ENCODE assay signal across 8 cellular contexts in the genomic region with DNA sequence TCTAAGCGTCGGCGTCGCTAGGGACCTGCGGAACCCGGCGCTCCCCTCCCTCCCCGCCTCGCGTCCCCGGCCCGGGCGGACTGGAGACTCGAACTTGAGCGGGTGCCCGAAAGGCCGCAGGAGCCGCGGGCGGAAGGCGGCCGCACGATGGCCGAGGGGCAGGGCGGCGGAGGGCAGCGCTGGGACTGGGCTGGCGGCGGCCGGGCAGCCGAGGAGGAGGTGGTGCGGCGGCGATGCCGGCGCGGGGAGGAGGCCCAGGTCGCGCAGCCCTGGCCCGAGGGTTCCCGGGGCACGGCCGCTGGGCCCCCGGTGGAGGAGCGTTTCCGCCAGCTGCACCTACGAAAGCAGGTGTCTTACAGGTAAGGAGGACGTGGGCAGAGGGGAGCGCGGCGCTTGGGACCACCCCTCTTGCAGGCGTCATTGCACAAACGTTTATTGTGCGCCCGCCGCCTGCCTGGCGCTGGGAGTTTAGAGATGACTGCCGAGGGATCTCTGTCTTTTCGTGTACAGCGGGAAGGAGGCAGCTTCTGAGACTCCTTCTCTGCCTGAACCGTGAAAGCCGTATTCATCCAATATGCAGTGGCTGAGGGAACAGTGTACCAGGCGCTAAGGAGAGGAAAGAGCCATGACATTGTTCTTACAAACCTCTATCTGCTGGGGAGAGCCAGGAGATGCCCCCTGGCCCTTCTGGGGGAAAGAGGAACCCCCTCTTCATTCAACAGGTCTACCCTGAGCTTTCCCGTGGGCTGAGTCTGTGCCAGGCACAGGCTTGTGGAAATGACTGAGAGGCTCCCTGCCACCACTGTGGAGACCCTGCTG. TPM values are rescaled to one million over a fixed set of nuclear protein-coding genes. Genes with fewer than 3 reads are reported as not detected.
DNase-seq lines count a peak whose midpoint lies in the region; ATAC-seq, FAIRE-seq and TF ChIP-seq lines count a peak whose summit lies in the region.

No MANE protein-coding gene starts in this region.

- intact Hi-C loops in IMR-90 (cut with micrococcal nuclease) (no loop called here), ascending aorta (cut with DNase I) (no loop called here), HepG2 (cut with micrococcal nuclease; ENCODE audit: unreplicated experiment) (no loop called here)

- peaks cover 2% of the 10 kb centered on the region for H3K9me1 ChIP-seq in IMR-90 (ENCODE audit: insufficient read depth, low read length)

- dilution Hi-C loops in IMR-90 (cut with HindIII; ENCODE audit: low sequenced_read_pairs, unreplicated experiment), result no loop called here

- no peak overlapping the region for H2AK5ac ChIP-seq in IMR-90 (ENCODE audit: low read depth, low read length)

- H3K27ac ChIP-seq in ACC112 (ENCODE audit: low read depth, low read length) (no peak overlapping the region), IMR-90 (ENCODE audit: insufficient read depth, low read length) (no peak overlapping the region), ascending aorta (no peak overlapping the region), HepG2 (ENCODE audit: extremely low read length, insufficient read depth, low read length) (no peak overlapping the region)

- no peak overlapping the region for H3K4ac ChIP-seq in IMR-90 (ENCODE audit: low read depth, low read length)

- POLR2A ChIA-PET in IMR-90 (lab: Charles Lee; ENCODE audit: unreplicated experiment) (no interaction called here), HepG2 (lab: Yijun Ruan, JAX) (no interaction called here)

- H3K79me2 ChIP-seq in ACC112 (ENCODE audit: control insufficient read depth, insufficient read depth, low read length, unreplicated experiment) (no peaks in the 10 kb centered on the region), HepG2 (ENCODE audit: insufficient read depth, low read length) (no peaks in the 10 kb centered on the region)

- H2BK20ac ChIP-seq in IMR-90 (ENCODE audit: low read depth, low read length), result no peak overlapping the region

- TF ChIP-seq RAD21 in IMR-90 (IDR thresholded peaks at IDR 0.05; ENCODE audit: low read length) (no peak), HepG2 (CRISPR knock-in tag; IDR thresholded peaks at IDR 0.05) (no peak)

- in situ Hi-C loops in IMR-90 (cut with MboI; ENCODE audit: low sequenced_read_pairs), result no loop called here
- in situ Hi-C loops in HepG2 (cut with HindIII; ENCODE audit: extremely low pct_ligation_motif_present, low pct_unique_long_range_greater_than_20kb), result no loop called here

- H3K23ac ChIP-seq in IMR-90 (ENCODE audit: low read depth, low read length), result no peak overlapping the region

- BruUV-seq in IMR-90 (replicated peaks; lab: Mats Ljungman, UMichigan) (no TSS peak), HepG2 (replicated peaks; lab: Mats Ljungman, UMichigan) (no TSS peak)

- H4K91ac ChIP-seq in IMR-90 (ENCODE audit: insufficient read depth, low read depth, low read length), result no peak overlapping the region

- TF ChIP-seq EP300 in HepG2 (IDR thresholded peaks at IDR 0.05; ENCODE audit: low read depth in 2 of 2, low read length in 2 of 2), result no peak
- no peak for TF ChIP-seq EP300 in HepG2 (CRISPR knock-in tag; IDR thresholded peaks at IDR 0.05; ENCODE audit: borderline replicate concordance)

- H4K5ac ChIP-seq in IMR-90 (ENCODE audit: low read depth, low read length), result no peak overlapping the region

- TF ChIP-seq POLR2A in IMR-90 (IDR thresholded peaks at IDR 0.05; ENCODE audit: low read depth, low read length) (no peak), HepG2 (IDR thresholded peaks at IDR 0.05; ENCODE audit: insufficient read depth in 1 of 2, low read depth in 2 of 2, low read length in 2 of 2) (no peak)

- H3K18ac ChIP-seq in IMR-90 (ENCODE audit: low read depth, low read length), result no peak overlapping the region

- H2AFZ ChIP-seq in ACC112 (ENCODE audit: low read length, unreplicated experiment) (no peak overlapping the region), IMR-90 (replicated peaks; ENCODE audit: low read length, poor library complexity) (peak overlapping the region; percentile 75), HepG2 (ENCODE audit: low read length) (no peak overlapping the region)

- no peak overlapping the region for H2BK5ac ChIP-seq in IMR-90 (ENCODE audit: low read depth, low read length, poor library complexity, severe bottlenecking)

- H3K4me1 ChIP-seq in ACC112 (ENCODE audit: control insufficient read depth, insufficient read depth, low read length, unreplicated experiment), result no peaks in the 10 kb centered on the region
- no peaks in the 10 kb centered on the region for H3K4me1 ChIP-seq in IMR-90 (ENCODE audit: control insufficient read depth, insufficient read depth, low read length)
- peaks cover 7 to 8% of the 10 kb centered on the region in 2 donors for H3K4me1 ChIP-seq in ascending aorta
- H3K4me1 ChIP-seq in HepG2 (ENCODE audit: insufficient read depth, low read length), result 0 out of 2 replicates have a peak, but pooled peaks cover 4% of the 10 kb centered on the region

- ATAC-seq in IMR-90 (ENCODE audit: low read depth) (peak; percentile 60), HepG2 (peak; percentile 74), HG02678 (IDR thresholded peaks at IDR 0.05; ENCODE audit: unreplicated experiment) (no peak), GM21447 (IDR thresholded peaks at IDR 0.05; ENCODE audit: unreplicated experiment) (no peak), HG03439 (IDR thresholded peaks at IDR 0.05; ENCODE audit: unreplicated experiment) (no peak)

- no peak overlapping the region for H4K8ac ChIP-seq in IMR-90 (ENCODE audit: low read depth in 2 of 2, low read length in 2 of 2)

- H4K20me1 ChIP-seq in IMR-90 (ENCODE audit: insufficient read depth, low read length), result no peaks in the 10 kb centered on the region
- peaks cover 7% of the 10 kb centered on the region; the same call in 1 of the 2 replicates for H4K20me1 ChIP-seq in HepG2 (ENCODE audit: insufficient read depth, low read length)

- no peak overlapping the region for H3K9ac ChIP-seq in IMR-90 (ENCODE audit: low read depth, low read length)
- no peak overlapping the region for H3K9ac ChIP-seq in HepG2 (ENCODE audit: insufficient read depth, low read depth, low read length)

- H3K14ac ChIP-seq in IMR-90 (replicated peaks; ENCODE audit: low read depth, low read length), result no peak overlapping the region

- no peaks in the 10 kb centered on the region for H3K79me1 ChIP-seq in IMR-90 (ENCODE audit: low read depth in 1 of 2, low read length in 2 of 2)

- H2BK120ac ChIP-seq in IMR-90 (ENCODE audit: low read depth, low read length), result no peak overlapping the region

- WGBS in IMR-90 (ENCODE audit: extremely low coverage in 2 of 2, insufficient read length in 1 of 2), 2 experiments, result 2% methylated on average over 19 of the region's 64 CpGs; no CpG with 5 or more reads in 1 of the 2 experiments
- WGBS in HepG2 (ENCODE audit: low lambda C conversion rate), result 11% methylated on average over 11 of the region's 64 CpGs

- CTCF ChIA-PET in IMR-90 (lab: Yijun Ruan, JAX) (interaction anchor here (0.6 kb wide), 1 partner anchor 66 kb away, joined by 3 read pairs; no protein-coding TSS in a partner anchor), HepG2 (lab: Yijun Ruan, JAX; ENCODE audit: low intra/inter-chr PET ratio, low total read pairs) (no interaction called here)

- H2AK9ac ChIP-seq in IMR-90 (replicated peaks; ENCODE audit: low read depth, low read length, poor library complexity), result peak overlapping the region; percentile 9

- H3K4me3 ChIP-seq in ACC112 (ENCODE audit: low read depth, low read length) (peak overlapping the region; percentile 24; the same call in 1 of the 2 replicates), IMR-90 (ENCODE audit: insufficient read depth, low read depth, low read length) (peak overlapping the region; percentile 19), ascending aorta (peak overlapping the region; percentile 46 to 64), HepG2 (replicated peaks in 1 of 3; ENCODE audit: insufficient read depth in 1 of 3, low read depth in 2 of 3, low read length in 3 of 3) (peak overlapping the region; percentile 26 to 65 (median 39); a peak in 4 of 6 replicates)

- H3K9me3 ChIP-seq in IMR-90 (ENCODE audit: control insufficient read depth, insufficient read depth, low read length) (no peaks in the 10 kb centered on the region), ascending aorta (no peaks in the 10 kb centered on the region), HepG2 (ENCODE audit: low read length) (no peaks in the 10 kb centered on the region)

- DNase-seq in IMR-90, result no peak
- no peak for DNase-seq in ascending aorta (ENCODE audit: low spot score in 2 of 2)
- DNase-seq in HepG2 (ENCODE audit: low spot score), result no peak
- DNase-seq in NCI-H2196 treated with DMSO at 0.1 percent for 48 hours (lab: John Stamatoyannopoulos, UW; ENCODE audit: unreplicated experiment), result no peak

- H3K4me2 ChIP-seq in IMR-90 (ENCODE audit: low read depth, low read length) (peak overlapping the region; percentile 43; the same call in 1 of the 2 replicates), HepG2 (ENCODE audit: low read depth, low read length) (peak overlapping the region; percentile 66)

- no peak overlapping the region for H3K56ac ChIP-seq in IMR-90 (ENCODE audit: extremely low read depth, insufficient read depth, low read length)

- no peak overlapping the region for H2BK15ac ChIP-seq in IMR-90 (ENCODE audit: low read depth, low read length)

- TF ChIP-seq CTCF in IMR-90 (conservative IDR thresholded peaks at IDR 0.05; ENCODE audit: low read depth, low read length) (no peak), ascending aorta (IDR thresholded peaks at IDR 0.05) (no peak), HepG2 (CRISPR knock-in tag; IDR thresholded peaks at IDR 0.05) (no peak)

- H3K27me3 ChIP-seq in ACC112 (ENCODE audit: insufficient read depth, low read length), result peaks cover 47% of the 10 kb centered on the region
- peaks cover 51% of the 10 kb centered on the region for H3K27me3 ChIP-seq in IMR-90 (ENCODE audit: control insufficient read depth, insufficient read depth, low read length)
- peaks cover 10% of the 10 kb centered on the region for H3K27me3 ChIP-seq in ascending aorta
- H3K27me3 ChIP-seq in HepG2 (ENCODE audit: control insufficient read depth in 1 of 2, insufficient read depth in 2 of 2, low read length in 2 of 2), result peaks cover 22 to 86% of the 10 kb centered on the region in 2 experiments

- H3K36me3 ChIP-seq in ACC112 (ENCODE audit: insufficient read depth, low read length) (no peaks in the 10 kb centered on the region), IMR-90 (ENCODE audit: control insufficient read depth, insufficient read depth, low read length) (no peaks in the 10 kb centered on the region), ascending aorta (no peaks in the 10 kb centered on the region), HepG2 (replicated peaks in 1 of 2; ENCODE audit: control insufficient read depth in 1 of 2, insufficient read depth in 2 of 2, low read length in 2 of 2) (no peaks in the 10 kb centered on the region)

- FAIRE-seq in HepG2 (lab: Jason Lieb, UNC), result no peak

RNA-seq across cellular contexts. Expression of a gene that starts 13.9 kb away (rescaled TPM):
- total RNA-seq in IMR-90 (2012; rRNA removed) (43.0 and 46.8 TPM in 2 replicates), ascending aorta (123 TPM), HepG2 (2016; rRNA removed; fragmentation: Illumina TruSeq; extraction: Trizol) (14.6 and 20.7 TPM in 2 replicates)
- polyA plus RNA-seq in IMR-90 (2012; rRNA removed) (62.0 and 68.0 TPM in 2 replicates), HepG2 (2011; rRNA removed) (15.8 and 17.6 TPM in 2 replicates)
- 52.8 and 75.7 TPM in 2 replicates for polyA plus RNA-seq in IMR-90 (2012; cell fraction: cytosol; rRNA removed)
- polyA plus RNA-seq in IMR-90 (2012; cell fraction: nucleus; rRNA removed; ENCODE audit: low replicate concordance), result 126 and 364 TPM in 2 replicates
- total RNA-seq in HepG2 (2016; cell fraction: cytosol; rRNA removed; fragmentation: Illumina TruSeq; extraction: Trizol; ENCODE audit: low read depth), result 11.9 and 13.2 TPM in 2 replicates
- 11.6 and 19.8 TPM in 2 replicates for total RNA-seq in HepG2 (2016; cell fraction: insoluble cytoplasmic fraction; rRNA removed; fragmentation: Illumina TruSeq; extraction: Trizol)
- total RNA-seq in HepG2 (2016; cell fraction: membrane; rRNA removed; fragmentation: Illumina TruSeq; extraction: Trizol), result 26.9 and 29.6 TPM in 2 replicates
- total RNA-seq in HepG2 (2016; cell fraction: nucleus; rRNA removed; fragmentation: Illumina TruSeq; extraction: Trizol), result 18.5 and 22.1 TPM in 2 replicates
- polyA plus RNA-seq in HepG2 (2011; cell fraction: cytosol; rRNA removed), result 8.8 and 15.2 TPM in 2 replicates
- 108 and 162 TPM in 2 replicates for polyA plus RNA-seq in HepG2 (2011; cell fraction: nucleus; rRNA removed)
- polyA plus RNA-seq in HepG2 (2012), result 11.6 and 19.4 TPM in 2 replicates
- polyA plus RNA-seq in HepG2 (2016; cell fraction: cytosol; fragmentation: Illumina TruSeq; extraction: Trizol; ENCODE audit: low read depth), result 18.6 and 18.8 TPM in 2 replicates
- polyA plus RNA-seq in HepG2 (2016; cell fraction: insoluble cytoplasmic fraction; fragmentation: Illumina TruSeq; extraction: Trizol; ENCODE audit: low read depth), result 21.9 and 30.3 TPM in 2 replicates
- polyA plus RNA-seq in HepG2 (2016; cell fraction: membrane; fragmentation: Illumina TruSeq; extraction: Trizol; ENCODE audit: low read depth), result 44.5 and 49.9 TPM in 2 replicates
- 65.9 and 71.9 TPM in 2 replicates for polyA plus RNA-seq in HepG2 (2016; cell fraction: nucleus; fragmentation: Illumina TruSeq; extraction: Trizol; ENCODE audit: insufficient read depth, low read depth)
- polyA minus RNA-seq in HepG2 (2011; rRNA and poly(A)+ RNA removed; ENCODE audit: low replicate concordance), result 43.2 and 71.9 TPM in 2 replicates
- 12.3 and 14.8 TPM in 2 replicates for polyA minus RNA-seq in HepG2 (2011; cell fraction: cytosol; rRNA and poly(A)+ RNA removed)
- polyA minus RNA-seq in HepG2 (2011; cell fraction: nucleus; rRNA and poly(A)+ RNA removed), result 15.9 and 16.9 TPM in 2 replicates

RNA-seq across cellular contexts. Expression of a gene that starts 48.1 kb away (rescaled TPM):
- total RNA-seq in IMR-90 (2012; rRNA removed) (23.1 and 25.8 TPM in 2 replicates), ascending aorta (93.3 TPM), HepG2 (2016; rRNA removed; fragmentation: Illumina TruSeq; extraction: Trizol) (149 and 312 TPM in 2 replicates)
- polyA plus RNA-seq in IMR-90 (2012; rRNA removed) (377 and 389 TPM in 2 replicates), HepG2 (2011; rRNA removed) (355 and 407 TPM in 2 replicates)
- 720 and 780 TPM in 2 replicates for polyA plus RNA-seq in IMR-90 (2012; cell fraction: cytosol; rRNA removed)
- polyA plus RNA-seq in IMR-90 (2012; cell fraction: nucleus; rRNA removed; ENCODE audit: low replicate concordance), result 135 and 153 TPM in 2 replicates
- 310 and 356 TPM in 2 replicates for total RNA-seq in HepG2 (2016; cell fraction: cytosol; rRNA removed; fragmentation: Illumina TruSeq; extraction: Trizol; ENCODE audit: low read depth)
- total RNA-seq in HepG2 (2016; cell fraction: insoluble cytoplasmic fraction; rRNA removed; fragmentation: Illumina TruSeq; extraction: Trizol), result 138 and 308 TPM in 2 replicates
- 284 and 347 TPM in 2 replicates for total RNA-seq in HepG2 (2016; cell fraction: membrane; rRNA removed; fragmentation: Illumina TruSeq; extraction: Trizol)
- total RNA-seq in HepG2 (2016; cell fraction: nucleus; rRNA removed; fragmentation: Illumina TruSeq; extraction: Trizol), result 197 and 254 TPM in 2 replicates
- polyA plus RNA-seq in HepG2 (2011; cell fraction: cytosol; rRNA removed), result 510 and 850 TPM in 2 replicates
- polyA plus RNA-seq in HepG2 (2011; cell fraction: nucleus; rRNA removed), result 205 and 210 TPM in 2 replicates
- 127 and 170 TPM in 2 replicates for polyA plus RNA-seq in HepG2 (2012)
- polyA plus RNA-seq in HepG2 (2016; cell fraction: cytosol; fragmentation: Illumina TruSeq; extraction: Trizol; ENCODE audit: low read depth), result 699 and 772 TPM in 2 replicates
- polyA plus RNA-seq in HepG2 (2016; cell fraction: insoluble cytoplasmic fraction; fragmentation: Illumina TruSeq; extraction: Trizol; ENCODE audit: low read depth), result 298 and 351 TPM in 2 replicates
- polyA plus RNA-seq in HepG2 (2016; cell fraction: membrane; fragmentation: Illumina TruSeq; extraction: Trizol; ENCODE audit: low read depth), result 584 and 631 TPM in 2 replicates
- 829 and 892 TPM in 2 replicates for polyA plus RNA-seq in HepG2 (2016; cell fraction: nucleus; fragmentation: Illumina TruSeq; extraction: Trizol; ENCODE audit: insufficient read depth, low read depth)
- 1.3 and 126 TPM in 2 replicates for polyA minus RNA-seq in HepG2 (2011; rRNA and poly(A)+ RNA removed; ENCODE audit: low replicate concordance)
- 66.8 and 86.0 TPM in 2 replicates for polyA minus RNA-seq in HepG2 (2011; cell fraction: cytosol; rRNA and poly(A)+ RNA removed)
- polyA minus RNA-seq in HepG2 (2011; cell fraction: nucleus; rRNA and poly(A)+ RNA removed), result 18.5 and 19.3 TPM in 2 replicates

RNA-seq across cellular contexts. Expression of a gene that starts 55.9 kb away (rescaled TPM):
- total RNA-seq in IMR-90 (2012; rRNA removed), result 8.1 and 10.0 TPM in 2 replicates
- 76.9 and 82.3 TPM in 2 replicates for polyA plus RNA-seq in IMR-90 (2012; rRNA removed)
- polyA plus RNA-seq in IMR-90 (2012; cell fraction: cytosol; rRNA removed), result 85.0 and 112 TPM in 2 replicates
- 50.1 and 52.2 TPM in 2 replicates for polyA plus RNA-seq in IMR-90 (2012; cell fraction: nucleus; rRNA removed; ENCODE audit: low replicate concordance)
- 11.4 TPM for total RNA-seq in ascending aorta
- not detected in 2 replicates for total RNA-seq in HepG2 (2016; rRNA removed; fragmentation: Illumina TruSeq; extraction: Trizol)
- total RNA-seq in HepG2 (2016; cell fraction: cytosol; rRNA removed; fragmentation: Illumina TruSeq; extraction: Trizol; ENCODE audit: low read depth), result not detected in 2 replicates
- not detected in 2 replicates for total RNA-seq in HepG2 (2016; cell fraction: insoluble cytoplasmic fraction; rRNA removed; fragmentation: Illumina TruSeq; extraction: Trizol)
- not detected in 2 replicates for total RNA-seq in HepG2 (2016; cell fraction: membrane; rRNA removed; fragmentation: Illumina TruSeq; extraction: Trizol)
- total RNA-seq in HepG2 (2016; cell fraction: nucleus; rRNA removed; fragmentation: Illumina TruSeq; extraction: Trizol), result not detected in 2 replicates
- polyA plus RNA-seq in HepG2 (2011; rRNA removed), result not detected in 2 replicates
- polyA plus RNA-seq in HepG2 (2011; cell fraction: cytosol; rRNA removed), result not detected in 2 replicates
- polyA plus RNA-seq in HepG2 (2011; cell fraction: nucleus; rRNA removed), result not detected in 2 replicates
- 0.04 TPM in 1 of 2 replicates, not detected in the other for polyA plus RNA-seq in HepG2 (2012)
- polyA plus RNA-seq in HepG2 (2016; cell fraction: cytosol; fragmentation: Illumina TruSeq; extraction: Trizol; ENCODE audit: low read depth), result not detected in 2 replicates
- polyA plus RNA-seq in HepG2 (2016; cell fraction: insoluble cytoplasmic fraction; fragmentation: Illumina TruSeq; extraction: Trizol; ENCODE audit: low read depth), result not detected in 2 replicates
- polyA plus RNA-seq in HepG2 (2016; cell fraction: membrane; fragmentation: Illumina TruSeq; extraction: Trizol; ENCODE audit: low read depth), result 0.13 TPM in 1 of 2 replicates, not detected in the other
- not detected in 2 replicates for polyA plus RNA-seq in HepG2 (2016; cell fraction: nucleus; fragmentation: Illumina TruSeq; extraction: Trizol; ENCODE audit: insufficient read depth, low read depth)
- 0.12 and 1.6 TPM in 2 replicates for polyA minus RNA-seq in HepG2 (2011; rRNA and poly(A)+ RNA removed; ENCODE audit: low replicate concordance)
- not detected in 2 replicates for polyA minus RNA-seq in HepG2 (2011; cell fraction: cytosol; rRNA and poly(A)+ RNA removed)
- not detected in 2 replicates for polyA minus RNA-seq in HepG2 (2011; cell fraction: nucleus; rRNA and poly(A)+ RNA removed)

RNA-seq across cellular contexts. Expression of a gene that starts 58.2 kb away (rescaled TPM):
- total RNA-seq in IMR-90 (2012; rRNA removed), result 0.18 and 0.28 TPM in 2 replicates
- polyA plus RNA-seq in IMR-90 (2012; rRNA removed), result 0.09 and 0.19 TPM in 2 replicates
- polyA plus RNA-seq in IMR-90 (2012; cell fraction: cytosol; rRNA removed), result 0.16 and 0.19 TPM in 2 replicates
- 0.49 and 1.0 TPM in 2 replicates for polyA plus RNA-seq in IMR-90 (2012; cell fraction: nucleus; rRNA removed; ENCODE audit: low replicate concordance)
- total RNA-seq in ascending aorta, result not detected
- 0.13 TPM in 1 of 2 replicates, not detected in the other for total RNA-seq in HepG2 (2016; rRNA removed; fragmentation: Illumina TruSeq; extraction: Trizol)
- total RNA-seq in HepG2 (2016; cell fraction: cytosol; rRNA removed; fragmentation: Illumina TruSeq; extraction: Trizol; ENCODE audit: low read depth), result not detected in 2 replicates
- total RNA-seq in HepG2 (2016; cell fraction: insoluble cytoplasmic fraction; rRNA removed; fragmentation: Illumina TruSeq; extraction: Trizol), result 0.11 TPM in 1 of 2 replicates, not detected in the other
- 0.15 TPM in 1 of 2 replicates, not detected in the other for total RNA-seq in HepG2 (2016; cell fraction: membrane; rRNA removed; fragmentation: Illumina TruSeq; extraction: Trizol)
- 0.25 TPM in 1 of 2 replicates, not detected in the other for total RNA-seq in HepG2 (2016; cell fraction: nucleus; rRNA removed; fragmentation: Illumina TruSeq; extraction: Trizol)
- polyA plus RNA-seq in HepG2 (2011; rRNA removed), result 0.21 and 0.22 TPM in 2 replicates
- polyA plus RNA-seq in HepG2 (2011; cell fraction: cytosol; rRNA removed), result 0.12 and 0.19 TPM in 2 replicates
- 0.43 and 0.85 TPM in 2 replicates for polyA plus RNA-seq in HepG2 (2011; cell fraction: nucleus; rRNA removed)
- 0.27 TPM in 1 of 2 replicates, not detected in the other for polyA plus RNA-seq in HepG2 (2012)
- polyA plus RNA-seq in HepG2 (2016; cell fraction: cytosol; fragmentation: Illumina TruSeq; extraction: Trizol; ENCODE audit: low read depth), result 0.08 TPM in 1 of 2 replicates, not detected in the other
- polyA plus RNA-seq in HepG2 (2016; cell fraction: insoluble cytoplasmic fraction; fragmentation: Illumina TruSeq; extraction: Trizol; ENCODE audit: low read depth), result 0.15 TPM in 1 of 2 replicates, not detected in the other
- 0.21 TPM in 1 of 2 replicates, not detected in the other for polyA plus RNA-seq in HepG2 (2016; cell fraction: membrane; fragmentation: Illumina TruSeq; extraction: Trizol; ENCODE audit: low read depth)
- 0.41 TPM in 1 of 2 replicates, not detected in the other for polyA plus RNA-seq in HepG2 (2016; cell fraction: nucleus; fragmentation: Illumina TruSeq; extraction: Trizol; ENCODE audit: insufficient read depth, low read depth)
- polyA minus RNA-seq in HepG2 (2011; rRNA and poly(A)+ RNA removed; ENCODE audit: low replicate concordance), result 0.58 and 0.90 TPM in 2 replicates
- polyA minus RNA-seq in HepG2 (2011; cell fraction: cytosol; rRNA and poly(A)+ RNA removed), result not detected in 2 replicates
- 0.50 and 0.52 TPM in 2 replicates for polyA minus RNA-seq in HepG2 (2011; cell fraction: nucleus; rRNA and poly(A)+ RNA removed)

Comparison
In these comparisons a context has a peak if more than half of its experiments do, and no peak if none do; other contexts are left out.
1. ATAC-seq: peak in IMR-90 (single experiment) and HepG2 (single experiment); none in HG02678 (single experiment), GM21447 (single experiment) and HG03439 (single experiment).
2. Peak in every context shown above with its lines, with median percentiles within 50 percentile points of each other: H3K4me3 ChIP-seq.